In genomic region chr15:90139549-90139948, GRCh38 we compare ENCODE assay signal across 7 cellular contexts. TPM values are rescaled to one million over a fixed set of nuclear protein-coding genes. Genes with fewer than 3 reads are reported as not detected.
DNase-seq lines count a peak whose midpoint lies in the region; ATAC-seq lines count a peak whose summit lies in the region.
"Not testable (repeated sequence)": the region's sequence is repeated elsewhere in the genome, so short reads cannot be mapped to it uniquely, and the experiment has no call there.

No MANE protein-coding gene starts in this region.

- H3K27me3 ChIP-seq in CD8-positive, alpha-beta memory T cell (ENCODE audit: insufficient read depth, low read length, poor library complexity, severe bottlenecking); naive thymus-derived CD4-positive, alpha-beta T cell (ENCODE audit: control insufficient read depth in 2 of 2, insufficient read depth in 2 of 2, low read length in 2 of 2): not testable (repeated sequence)

- H3K4me3 Mint-ChIP-seq in CD8-positive, alpha-beta memory T cell = peak overlapping the region in 2 of 7 donors; percentile 6 to 34
- H3K4me3 Mint-ChIP-seq in activated naive CD8-positive, alpha-beta T cell treated with anti-CD3 and anti-CD28 coated beads, Interleukin-2, amount 50 U/mL, for 24 hours = not testable (repeated sequence)
- peak overlapping the region in 4 of 10 donors; percentile 17 to 55 (median 36) for H3K4me3 Mint-ChIP-seq in naive thymus-derived CD4-positive, alpha-beta T cell

- H3K36me3 ChIP-seq in CD8-positive, alpha-beta memory T cell (ENCODE audit: insufficient read depth, low read length); naive thymus-derived CD4-positive, alpha-beta T cell (ENCODE audit: control insufficient read depth in 2 of 3, insufficient read depth in 3 of 3, low read length in 3 of 3): not testable (repeated sequence)

- H3K4me1 Mint-ChIP-seq in CD8-positive, alpha-beta memory T cell = peaks cover 25 to 37% (median 33%) of the 10 kb centered on the region in 3 donors
- H3K4me1 Mint-ChIP-seq in activated naive CD8-positive, alpha-beta T cell treated with anti-CD3 and anti-CD28 coated beads, Interleukin-2, amount 50 U/mL, for 24 hours = peaks cover 25% of the 10 kb centered on the region
- H3K4me1 Mint-ChIP-seq in naive thymus-derived CD4-positive, alpha-beta T cell = peaks cover 6 to 34% (median 22%) of the 10 kb centered on the region in 7 donors

- H3K27me3 Mint-ChIP-seq in CD8-positive, alpha-beta memory T cell; activated naive CD8-positive, alpha-beta T cell treated with anti-CD3 and anti-CD28 coated beads, Interleukin-2, amount 50 U/mL, for 24 hours; naive thymus-derived CD4-positive, alpha-beta T cell: not testable (repeated sequence)

- H3K4me3 ChIP-seq in CD8-positive, alpha-beta memory T cell (ENCODE audit: low read length); naive thymus-derived CD4-positive, alpha-beta T cell (ENCODE audit: low read length): not testable (repeated sequence)

- H3K9me3 Mint-ChIP-seq in CD8-positive, alpha-beta memory T cell; activated naive CD8-positive, alpha-beta T cell treated with anti-CD3 and anti-CD28 coated beads, Interleukin-2, amount 50 U/mL, for 24 hours; naive thymus-derived CD4-positive, alpha-beta T cell: not testable (repeated sequence)

- peaks cover 13% of the 10 kb centered on the region for H3K4me1 ChIP-seq in CD8-positive, alpha-beta memory T cell (ENCODE audit: insufficient read depth, low read length)
- not testable (repeated sequence) for H3K4me1 ChIP-seq in naive thymus-derived CD4-positive, alpha-beta T cell (ENCODE audit: control insufficient read depth in 2 of 2, insufficient read depth in 2 of 2, low read length in 2 of 2)

- peak in 3 of 5 donors; percentile 34 to 50 (median 38) for DNase-seq in CD8-positive, alpha-beta memory T cell
- DNase-seq in activated CD4-positive, alpha-beta T cell treated with anti-CD3 and anti-CD28 coated beads for 48 hours = peak; percentile 60
- DNase-seq in activated CD8-positive, alpha-beta memory T cell treated with anti-CD3 and anti-CD28 coated beads for 48 hours (ENCODE audit: low read depth in 2 of 3, low spot score in 2 of 3) = peak in 2 of 3 experiments; percentile 6 to 17
- DNase-seq in activated T-helper 9 cell treated with anti-CD3 and anti-CD28 coated beads, Interleukin-2, amount 50 U/mL, for 16 hours (ENCODE audit: low read depth) = peak; percentile 5
- DNase-seq in activated naive CD8-positive, alpha-beta T cell treated with anti-CD3 and anti-CD28 coated beads, Interleukin-2, amount 50 U/mL, for 24 hours = peak; percentile 37
- DNase-seq in naive thymus-derived CD4-positive, alpha-beta T cell = peak in 6 of 9 donors; percentile 10 to 38 (median 26)
- DNase-seq in stimulated activated CD8-positive, alpha-beta memory T cell treated with anti-CD3 and anti-CD28 coated beads, Interleukin-15, amount 100 ng/mL, for 48 hours (ENCODE audit: low read depth in 2 of 2) = peak; percentile 29 to 35

- not testable (repeated sequence) for H3K9me3 ChIP-seq in CD8-positive, alpha-beta memory T cell (ENCODE audit: low read length); naive thymus-derived CD4-positive, alpha-beta T cell (ENCODE audit: control insufficient read depth in 2 of 3, low read length in 3 of 3)

- H3K27ac Mint-ChIP-seq in CD8-positive, alpha-beta memory T cell = peak overlapping the region in 5 of 8 donors; percentile 25 to 83 (median 41)
- H3K27ac Mint-ChIP-seq in activated naive CD8-positive, alpha-beta T cell treated with anti-CD3 and anti-CD28 coated beads, Interleukin-2, amount 50 U/mL, for 24 hours = peak overlapping the region; percentile 43
- peak overlapping the region in 4 of 9 donors; percentile 13 to 68 (median 62) for H3K27ac Mint-ChIP-seq in naive thymus-derived CD4-positive, alpha-beta T cell

- intact Hi-C loops in naive thymus-derived CD4-positive, alpha-beta T cell (cut with micrococcal nuclease) = not testable (repeated sequence)

- not testable (repeated sequence) for ATAC-seq in activated naive CD8-positive, alpha-beta T cell treated with anti-CD3 and anti-CD28 coated beads, Interleukin-2, amount 50 U/mL, for 24 hours; naive thymus-derived CD4-positive, alpha-beta T cell

- H3K36me3 Mint-ChIP-seq in CD8-positive, alpha-beta memory T cell; activated naive CD8-positive, alpha-beta T cell treated with anti-CD3 and anti-CD28 coated beads, Interleukin-2, amount 50 U/mL, for 24 hours (ENCODE audit: low read depth); naive thymus-derived CD4-positive, alpha-beta T cell: not testable (repeated sequence)

- POLR2A ChIA-PET in CD8-positive, alpha-beta memory T cell (lab: Charles Lee) = not testable (repeated sequence)
- POLR2A ChIA-PET in naive thymus-derived CD4-positive, alpha-beta T cell (lab: Charles Lee) = interaction anchor here (0.8 kb wide), 1 partner anchor 9 kb away, joined by 3 read pairs; no protein-coding TSS in a partner anchor

- CTCF ChIA-PET in CD8-positive, alpha-beta memory T cell (lab: Charles Lee) = interaction anchor here (1.3 kb wide), 1 partner anchor 154 kb away, joined by 3 read pairs; no protein-coding TSS in a partner anchor
- CTCF ChIA-PET in naive thymus-derived CD4-positive, alpha-beta T cell (lab: Charles Lee) = interaction anchor here (0.6 kb wide), 1 partner anchor 279 kb away, joined by 3 read pairs; no protein-coding TSS in a partner anchor

- not testable (repeated sequence) for H3K27ac ChIP-seq in CD8-positive, alpha-beta memory T cell (ENCODE audit: low read depth, low read length); naive thymus-derived CD4-positive, alpha-beta T cell (ENCODE audit: low read depth, low read length)

RNA-seq across cellular contexts. Expression of gene IDH2, which starts 37.3 kb away (rescaled TPM):
- total RNA-seq in CD8-positive, alpha-beta memory T cell = 10 to 100 TPM; 72.8 to 73.8 TPM
- 148 TPM for polyA plus RNA-seq in CD8-positive, alpha-beta memory T cell
- 100 to 1,000 TPM in 1 of 5 experiments, 10 to 100 TPM in 4; 32.4 to 230 (median 33.7) TPM for total RNA-seq in naive thymus-derived CD4-positive, alpha-beta T cell
- 10 to 100 TPM; 76.0 to 91.3 TPM for polyA plus RNA-seq in naive thymus-derived CD4-positive, alpha-beta T cell

Comparison
In these comparisons a context has a peak if more than half of its experiments do, and no peak if none do; other contexts are left out.
1. DNase-seq: peak in every context shown above with its lines; median percentile 60 in activated CD4-positive, alpha-beta T cell treated with anti-CD3 and anti-CD28 coated beads for 48 hours; 38 in CD8-positive, alpha-beta memory T cell; 37 in activated naive CD8-positive, alpha-beta T cell treated with anti-CD3 and anti-CD28 coated beads, Interleukin-2, amount 50 U/mL, for 24 hours; 32 in stimulated activated CD8-positive, alpha-beta memory T cell treated with anti-CD3 and anti-CD28 coated beads, Interleukin-15, amount 100 ng/mL, for 48 hours; 26 in naive thymus-derived CD4-positive, alpha-beta T cell; 12 in activated CD8-positive, alpha-beta memory T cell treated with anti-CD3 and anti-CD28 coated beads for 48 hours; 5 in activated T-helper 9 cell treated with anti-CD3 and anti-CD28 coated beads, Interleukin-2, amount 50 U/mL, for 16 hours.